Comparison of ENCODE assay signal across 1 cellular context in genomic region chr18:46079336-46079735, GRCh38.
TF ChIP-seq lines count a peak whose summit lies in the region.

No MANE protein-coding gene starts in this region.

TF ChIP-seq in HepG2, 621 proteins besides CTCF, POLR2A, EP300 and RAD21:
- TF ChIP-seq FOXA1 (IDR thresholded peaks at IDR 0.05) (no peak), FOXA1 (CRISPR knock-in tag; IDR thresholded peaks at IDR 0.05) (no peak)
- TF ChIP-seq, protein P1, sequence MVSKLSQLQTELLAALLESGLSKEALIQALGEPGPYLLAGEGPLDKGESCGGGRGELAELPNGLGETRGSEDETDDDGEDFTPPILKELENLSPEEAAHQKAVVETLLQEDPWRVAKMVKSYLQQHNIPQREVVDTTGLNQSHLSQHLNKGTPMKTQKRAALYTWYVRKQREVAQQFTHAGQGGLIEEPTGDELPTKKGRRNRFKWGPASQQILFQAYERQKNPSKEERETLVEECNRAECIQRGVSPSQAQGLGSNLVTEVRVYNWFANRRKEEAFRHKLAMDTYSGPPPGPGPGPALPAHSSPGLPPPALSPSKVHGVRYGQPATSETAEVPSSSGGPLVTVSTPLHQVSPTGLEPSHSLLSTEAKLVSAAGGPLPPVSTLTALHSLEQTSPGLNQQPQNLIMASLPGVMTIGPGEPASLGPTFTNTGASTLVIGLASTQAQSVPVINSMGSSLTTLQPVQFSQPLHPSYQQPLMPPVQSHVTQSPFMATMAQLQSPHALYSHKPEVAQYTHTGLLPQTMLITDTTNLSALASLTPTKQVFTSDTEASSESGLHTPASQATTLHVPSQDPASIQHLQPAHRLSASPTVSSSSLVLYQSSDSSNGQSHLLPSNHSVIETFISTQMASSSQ (IDR thresholded peaks at IDR 0.05; ENCODE audit: low read depth), result no peak
- TF ChIP-seq, protein P1 (CRISPR knock-in tag; IDR thresholded peaks at IDR 0.05; ENCODE audit: borderline replicate concordance), result no peak
- TF ChIP-seq, protein P2, sequence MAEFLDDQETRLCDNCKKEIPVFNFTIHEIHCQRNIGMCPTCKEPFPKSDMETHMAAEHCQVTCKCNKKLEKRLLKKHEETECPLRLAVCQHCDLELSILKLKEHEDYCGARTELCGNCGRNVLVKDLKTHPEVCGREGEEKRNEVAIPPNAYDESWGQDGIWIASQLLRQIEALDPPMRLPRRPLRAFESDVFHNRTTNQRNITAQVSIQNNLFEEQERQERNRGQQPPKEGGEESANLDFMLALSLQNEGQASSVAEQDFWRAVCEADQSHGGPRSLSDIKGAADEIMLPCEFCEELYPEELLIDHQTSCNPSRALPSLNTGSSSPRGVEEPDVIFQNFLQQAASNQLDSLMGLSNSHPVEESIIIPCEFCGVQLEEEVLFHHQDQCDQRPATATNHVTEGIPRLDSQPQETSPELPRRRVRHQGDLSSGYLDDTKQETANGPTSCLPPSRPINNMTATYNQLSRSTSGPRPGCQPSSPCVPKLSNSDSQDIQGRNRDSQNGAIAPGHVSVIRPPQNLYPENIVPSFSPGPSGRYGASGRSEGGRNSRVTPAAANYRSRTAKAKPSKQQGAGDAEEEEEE (CRISPR knock-in tag; IDR thresholded peaks at IDR 0.05; ENCODE audit: borderline replicate concordance), result no peak
